In genomic region chr1:27603962-27604578, GRCh38 we compare ENCODE assay signal across 8 cellular contexts. TPM values are rescaled to one million over a fixed set of nuclear protein-coding genes. Genes with fewer than 3 reads are reported as not detected.
DNase-seq lines count a peak whose midpoint lies in the region; ATAC-seq and TF ChIP-seq lines count a peak whose summit lies in the region.

Gene AHDC1 (minus strand): TSS chr1:27604144. CDS start chr1:27552115, 52,029 bp downstream.

- under 1% methylated on average over 53 of the region's 65 CpGs for WGBS in prostate gland

- intact Hi-C loops in T-helper 2 cell treated with Interferon-gamma antibody and Interleukin-4, amounts not matched to agents 100 ng/mL and 5 ng/mL, for 36 hours (cut with micrococcal nuclease), result loop anchor here (1.0 to 2.0 kb wide), 4 partner anchors 114 to 303 kb away; partner anchors contain the start of genes GPR3, TMEM222 and WASF2
- intact Hi-C loops in left ventricle myocardium superior (cut with micrococcal nuclease), result loop anchor here (5.0 kb wide), 1 partner anchor 42 kb away; no protein-coding TSS in a partner anchor
- intact Hi-C loops in prostate gland (cut with DNase I), result loop anchor here (2.0 to 5.0 kb wide), 5 partner anchors 35 to 302 kb away; partner anchors contain the start of gene WASF2
- intact Hi-C loops in upper lobe of right lung (cut with DNase I), result loop anchor here (10.0 kb wide), 2 partner anchors 69 to 209 kb away; partner anchors contain the start of gene GPR3

- TF ChIP-seq CTCF in DND-41 (IDR thresholded peaks at IDR 0.05; ENCODE audit: borderline replicate concordance, extremely low read depth, low read length, poor library complexity, severe bottlenecking), result no peak
- peak; percentile 19 to 61 (median 48) for TF ChIP-seq CTCF in prostate gland (IDR thresholded peaks at IDR 0.05)
- TF ChIP-seq CTCF in upper lobe of right lung (IDR thresholded peaks at IDR 0.05), result no peak

- H4K20me1 ChIP-seq in DND-41 (ENCODE audit: insufficient read depth, low read length), result peaks cover 33% of the 10 kb centered on the region

- H3K79me2 ChIP-seq in DND-41 (ENCODE audit: insufficient read depth, low read length), result peaks cover 48% of the 10 kb centered on the region

- H3K4me2 ChIP-seq in DND-41 (ENCODE audit: insufficient read depth, low read length), result peak within 1 kb of the TSS; percentile 64

- no peaks in the 10 kb centered on the region for H3K27me3 ChIP-seq in DND-41 (ENCODE audit: insufficient read depth, low read length, poor library complexity)
- H3K27me3 ChIP-seq in prostate gland (replicated peaks; ENCODE audit: insufficient read depth), result no peaks in the 10 kb centered on the region
- no peaks in the 10 kb centered on the region for H3K27me3 ChIP-seq in upper lobe of right lung

- H3K9me3 ChIP-seq in DND-41 (ENCODE audit: insufficient read depth, low read length, severe bottlenecking) (no peaks in the 10 kb centered on the region), prostate gland (no peaks in the 10 kb centered on the region), upper lobe of right lung (no peaks in the 10 kb centered on the region)

- H3K27ac ChIP-seq in DND-41 (ENCODE audit: low read length) (peak within 1 kb of the TSS; percentile 75), angular gyrus (ENCODE audit: low read depth, low read length) (peak within 1 kb of the TSS; percentile 89), prostate gland (peak within 1 kb of the TSS; percentile 93 to 96), upper lobe of right lung (peak within 1 kb of the TSS; percentile 81)

- H2AFZ ChIP-seq in DND-41 (ENCODE audit: low read depth, low read length), result peak within 1 kb of the TSS; percentile 75

- DNase-seq in DND-41 (peak; percentile 92), NCI-H1694 treated with DMSO at 0.1 percent for 48 hours (lab: John Stamatoyannopoulos, UW) (peak; percentile 66), left ventricle myocardium superior (peak; percentile 96), prostate gland (ENCODE audit: low spot score) (peak; percentile 94), upper lobe of right lung (peak; percentile 96)

- TF ChIP-seq POLR2A in prostate gland (IDR thresholded peaks at IDR 0.05), result peak; percentile 95

- H3K4me1 ChIP-seq in DND-41 (ENCODE audit: insufficient read depth, low read length) (peaks cover 81% of the 10 kb centered on the region), prostate gland (replicated peaks) (peaks cover 9% of the 10 kb centered on the region), upper lobe of right lung (peaks cover 38% of the 10 kb centered on the region)

- ATAC-seq in DND-41 (ENCODE audit: insufficient read depth, low read depth) (peak; percentile 56), HG02571 (IDR thresholded peaks at IDR 0.05; ENCODE audit: unreplicated experiment) (peak; percentile 51), left ventricle myocardium superior (peak; percentile 72), upper lobe of right lung (peak; percentile 84)

- peak within 1 kb of the TSS; percentile 91 for H3K9ac ChIP-seq in DND-41 (ENCODE audit: low read depth, low read length)

- H3K4me3 ChIP-seq in DND-41 (ENCODE audit: low read depth in 1 of 2, low read length in 2 of 2) (peak within 1 kb of the TSS; percentile 68 to 75; a peak in 3 of 4 replicates), prostate gland (peak within 1 kb of the TSS; percentile 76 to 90), upper lobe of right lung (peak within 1 kb of the TSS; percentile 82)

- H3K36me3 ChIP-seq in DND-41 (ENCODE audit: insufficient read depth, low read length), result no peaks in the 10 kb centered on the region; the same call in 1 of the 2 replicates
- H3K36me3 ChIP-seq in prostate gland, result no peaks in the 10 kb centered on the region
- no peaks in the 10 kb centered on the region for H3K36me3 ChIP-seq in upper lobe of right lung

RNA-seq across cellular contexts. Expression of gene AHDC1, which starts in this region (rescaled TPM):
- total RNA-seq in T-helper 2 cell treated with Interferon-gamma antibody and Interleukin-4, amounts not matched to agents 100 ng/mL and 5 ng/mL, for 36 hours, result 21.4 and 21.7 TPM in 2 replicates
- total RNA-seq in left ventricle myocardium superior (42.8 TPM), prostate gland (10 to 100 TPM; 27.1 to 83.7 TPM), upper lobe of right lung (34.2 TPM)

Comparison
In these comparisons a context has a peak if more than half of its experiments do, and no peak if none do; other contexts are left out.
1. Peak in every context shown above with its lines: DNase-seq, ATAC-seq, H3K4me3 ChIP-seq and H3K27ac ChIP-seq.
2. CTCF ChIP-seq: peak in prostate gland (4 of 4); none in DND-41 (single experiment) and upper lobe of right lung (single experiment).